Comparison of ENCODE assay signal across 8 cellular contexts in the genomic region with DNA sequence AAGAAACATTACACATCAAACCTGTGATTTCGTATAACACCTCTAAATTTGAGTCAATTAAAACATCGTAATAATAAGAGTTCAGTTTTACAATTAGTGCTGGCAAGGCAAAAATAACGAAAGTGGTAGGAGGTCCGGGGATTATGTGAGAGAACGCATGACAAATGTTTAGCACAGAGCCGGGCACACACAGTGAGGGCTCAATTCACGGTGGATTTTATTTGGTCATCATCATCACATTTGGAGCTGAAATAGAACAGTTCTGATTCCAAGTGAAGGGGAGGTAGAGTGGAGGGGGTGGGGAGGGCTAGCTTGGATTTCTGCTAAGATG. TPM values are rescaled to one million over a fixed set of nuclear protein-coding genes. Genes with fewer than 3 reads are reported as not detected.
DNase-seq lines count a peak whose midpoint lies in the region; ATAC-seq and TF ChIP-seq lines count a peak whose summit lies in the region.

No MANE protein-coding gene starts in this region.

- no peaks in the 10 kb centered on the region for H3K36me3 Mint-ChIP-seq in activated T-cell treated with anti-CD3 and anti-CD28 coated beads, Interleukin-2, amount 50 U/mL, for 4 hours (ENCODE audit: insufficient read depth)
- no peaks in the 10 kb centered on the region for H3K36me3 Mint-ChIP-seq in activated naive CD8-positive, alpha-beta T cell treated with anti-CD3 and anti-CD28 coated beads, Interleukin-2, amount 50 U/mL, for 24 hours (ENCODE audit: low read depth)

- TF ChIP-seq CTCF in left lung (IDR thresholded peaks at IDR 0.05) = no peak
- no peak for TF ChIP-seq CTCF in tibial artery (IDR thresholded peaks at IDR 0.05)

- no peaks in the 10 kb centered on the region for H3K27me3 Mint-ChIP-seq in activated T-cell treated with anti-CD3 and anti-CD28 coated beads, Interleukin-2, amount 50 U/mL, for 4 hours (ENCODE audit: low read depth)
- peaks cover 6% of the 10 kb centered on the region for H3K27me3 Mint-ChIP-seq in activated naive CD8-positive, alpha-beta T cell treated with anti-CD3 and anti-CD28 coated beads, Interleukin-2, amount 50 U/mL, for 24 hours

- H3K4me3 ChIP-seq in left lung (peak overlapping the region; percentile 71 to 79), tibial artery (peak overlapping the region; percentile 70 to 95)

- H3K36me3 ChIP-seq in left lung (no peaks in the 10 kb centered on the region), tibial artery (no peaks in the 10 kb centered on the region)

- H3K4me1 ChIP-seq in left lung (peaks cover 4 to 15% of the 10 kb centered on the region in 2 donors), tibial artery (peaks cover 0 to 11% (median 7%) of the 10 kb centered on the region in 4 donors)

- H3K4me3 Mint-ChIP-seq in activated T-cell treated with anti-CD3 and anti-CD28 coated beads, Interleukin-2, amount 50 U/mL, for 4 hours = peak overlapping the region; percentile 89
- H3K4me3 Mint-ChIP-seq in activated naive CD8-positive, alpha-beta T cell treated with anti-CD3 and anti-CD28 coated beads, Interleukin-2, amount 50 U/mL, for 24 hours = peak overlapping the region; percentile 85

- intact Hi-C loops in left lung (cut with DNase I) (no loop called here), tibial artery (cut with DNase I; ENCODE audit: low total_unique reads) (loop anchor here (5.0 kb wide), 1 partner anchor 40 kb away; no protein-coding TSS in a partner anchor)

- peaks cover 0 to 6% of the 10 kb centered on the region in 2 donors for H3K27me3 ChIP-seq in left lung
- no peaks in the 10 kb centered on the region for H3K27me3 ChIP-seq in tibial artery

- ATAC-seq in activated T-cell treated with anti-CD3 and anti-CD28 coated beads, Interleukin-2, amount 50 U/mL, for 4 hours = peak in 1 of 2 donors; percentile 13
- no peak for ATAC-seq in activated naive CD8-positive, alpha-beta T cell treated with anti-CD3 and anti-CD28 coated beads, Interleukin-2, amount 50 U/mL, for 24 hours
- ATAC-seq in left lung (no peak), GM21367 (IDR thresholded peaks at IDR 0.05; ENCODE audit: unreplicated experiment) (no peak)

- H3K9me3 ChIP-seq in left lung (no peaks in the 10 kb centered on the region), tibial artery (no peaks in the 10 kb centered on the region)

- H3K9me3 Mint-ChIP-seq in activated T-cell treated with anti-CD3 and anti-CD28 coated beads, Interleukin-2, amount 50 U/mL, for 4 hours = no peaks in the 10 kb centered on the region
- no peaks in the 10 kb centered on the region for H3K9me3 Mint-ChIP-seq in activated naive CD8-positive, alpha-beta T cell treated with anti-CD3 and anti-CD28 coated beads, Interleukin-2, amount 50 U/mL, for 24 hours

- H3K4me1 Mint-ChIP-seq in activated T-cell treated with anti-CD3 and anti-CD28 coated beads, Interleukin-2, amount 50 U/mL, for 4 hours (ENCODE audit: low read depth) = peaks cover 9% of the 10 kb centered on the region
- H3K4me1 Mint-ChIP-seq in activated naive CD8-positive, alpha-beta T cell treated with anti-CD3 and anti-CD28 coated beads, Interleukin-2, amount 50 U/mL, for 24 hours = peaks cover 13% of the 10 kb centered on the region

- H3K27ac ChIP-seq in left lung = peak overlapping the region; percentile 62 to 72
- H3K27ac ChIP-seq in tibial artery = peak overlapping the region; percentile 83 to 85

- DNase-seq in activated T-cell treated with anti-CD3 and anti-CD28 coated beads, Interleukin-2, amount 50 U/mL, for 4 hours = no peak
- no peak for DNase-seq in activated T-cell treated with anti-CD3 and anti-CD28 coated beads, Interleukin-2, amount 50 U/mL, for 1 hour
- DNase-seq in activated naive CD8-positive, alpha-beta T cell treated with anti-CD3 and anti-CD28 coated beads, Interleukin-2, amount 50 U/mL, for 24 hours = no peak
- no peak for DNase-seq in left lung
- DNase-seq in tibial artery = no peak
- no peak for DNase-seq in SW 1271 (lab: John Stamatoyannopoulos, UW)
- no peak for DNase-seq in effector CD8-positive, alpha-beta T cell (lab: John Stamatoyannopoulos, UW)

- H3K27ac Mint-ChIP-seq in activated naive CD8-positive, alpha-beta T cell treated with anti-CD3 and anti-CD28 coated beads, Interleukin-2, amount 50 U/mL, for 24 hours = peak overlapping the region; percentile 53

RNA-seq across cellular contexts. Expression of gene H3-3A, which starts 20.0 kb away (rescaled TPM):
- 100 to 1,000 TPM; 328 to 367 (median 332) TPM for total RNA-seq in activated T-cell treated with anti-CD3 and anti-CD28 coated beads, Interleukin-2, amount 50 U/mL, for 4 hours
- 100 to 1,000 TPM; 444 to 608 TPM for total RNA-seq in left lung
